ENCODE assay signal across 27 cellular contexts in genomic region chr2:54984476-54984875, GRCh38.
DNase-seq lines count a peak whose midpoint lies in the region; ATAC-seq, FAIRE-seq and TF ChIP-seq lines count a peak whose summit lies in the region.
"Had no signal": no experiment of that assay in that cellular context is flagged by ENCODE, and none has a peak within 500 bp of the region (broad histone marks: within the 10 kb centered on the region; RNA-seq: fewer than 3 reads in every experiment).

No MANE protein-coding gene starts in this region.

- POLR2A ChIA-PET in endothelial cell of umbilical vein (lab: Charles Lee), result no interaction called here

- no peak overlapping the region for H3K4me3 ChIP-seq in endothelial cell of umbilical vein (replicated peaks in 1 of 3; ENCODE audit: insufficient read depth in 1 of 3, low read depth in 1 of 3, low read length in 3 of 3)
- H3K4me3 ChIP-seq in subcutaneous abdominal adipose tissue (ENCODE audit: low read depth in 1 of 5, low read length in 5 of 5), result no peak overlapping the region
- H3K4me3 ChIP-seq in H7 (ENCODE audit: insufficient read depth, low read depth, low read length), result no peak overlapping the region
- H3K4me3 ChIP-seq: ascending aorta, BLaER1, esophagus muscularis mucosa, lung, tibial artery had no signal

- no peak overlapping the region for H3K9ac ChIP-seq in endothelial cell of umbilical vein (replicated peaks; ENCODE audit: extremely low read depth, insufficient read depth, low read length)
- no peak overlapping the region for H3K9ac ChIP-seq in subcutaneous abdominal adipose tissue (ENCODE audit: low read length in 5 of 5)
- H3K9ac ChIP-seq: BLaER1 had no signal

- H3K79me2 ChIP-seq in endothelial cell of umbilical vein (ENCODE audit: control insufficient read depth, insufficient read depth, low read length), result peaks cover 99% of the 10 kb centered on the region

- H4K20me1 ChIP-seq in endothelial cell of umbilical vein (replicated peaks; ENCODE audit: control insufficient read depth, extremely low read depth, insufficient read depth, low read length), result peaks cover 19% of the 10 kb centered on the region

- H3K27ac ChIP-seq in endothelial cell of umbilical vein (ENCODE audit: insufficient read depth, low read depth, low read length) (no peak overlapping the region), subcutaneous abdominal adipose tissue (ENCODE audit: low read depth, low read length) (peak overlapping the region; percentile 38)
- H3K27ac ChIP-seq: BLaER1, tibial artery had no signal

- TF ChIP-seq CTCF in endothelial cell of umbilical vein (IDR thresholded peaks at IDR 0.05; ENCODE audit: extremely low read depth in 1 of 2, insufficient read depth in 1 of 2, low read depth in 1 of 2, low read length in 2 of 2), result no peak

- peaks cover 3 to 15% of the 10 kb centered on the region in 2 experiments for H3K36me3 ChIP-seq in endothelial cell of umbilical vein (ENCODE audit: control insufficient read depth in 2 of 2, extremely low read depth in 1 of 2, insufficient read depth in 2 of 2, low read length in 2 of 2)
- peaks cover 13 to 42% (median 33%) of the 10 kb centered on the region in 5 donors for H3K36me3 ChIP-seq in subcutaneous abdominal adipose tissue (ENCODE audit: control insufficient read depth in 5 of 5, insufficient read depth in 5 of 5, low read length in 5 of 5)
- peaks cover 3% of the 10 kb centered on the region for H3K36me3 ChIP-seq in H7 (replicated peaks; ENCODE audit: control insufficient read depth, insufficient read depth, low read length)

- H3K4me2 ChIP-seq in endothelial cell of umbilical vein (ENCODE audit: insufficient read depth, low read length), result peak overlapping the region; percentile 35
- H3K4me2 ChIP-seq: BLaER1 had no signal

- no peaks in the 10 kb centered on the region for H3K27me3 ChIP-seq in endothelial cell of umbilical vein (ENCODE audit: control insufficient read depth in 2 of 2, insufficient read depth in 2 of 2, low read length in 2 of 2)
- H3K27me3 ChIP-seq in subcutaneous abdominal adipose tissue (ENCODE audit: control insufficient read depth in 5 of 5, insufficient read depth in 4 of 5, low read length in 5 of 5), result no peaks in the 10 kb centered on the region
- H3K27me3 ChIP-seq in H7 (ENCODE audit: control insufficient read depth, insufficient read depth, low read length), result no peaks in the 10 kb centered on the region
- H3K27me3 ChIP-seq: ascending aorta, BLaER1, esophagus muscularis mucosa, tibial artery had no signal

- CTCF ChIA-PET in endothelial cell of umbilical vein (lab: Charles Lee), result interaction anchor here (1.4 kb wide), 2 partner anchors 31 to 84 kb away, joined by 3 read pairs; no protein-coding TSS in a partner anchor

- no peaks in the 10 kb centered on the region for H3K9me1 ChIP-seq in endothelial cell of umbilical vein (replicated peaks; ENCODE audit: control insufficient read depth, extremely low read depth, insufficient read depth, low read length)

- peak; percentile 78 to 84 for ATAC-seq in activated CD4-positive, CD25-positive, alpha-beta regulatory T cell treated with anti-CD3 and anti-CD28 coated beads, Interleukin-2, amount 50 U/mL, for 24 hours
- ATAC-seq: activated naive CD4-positive, alpha-beta T cell treated with anti-CD3 and anti-CD28 coated beads, Interleukin-2, amount 50 U/mL, for 72 hours; Right ventricle myocardium inferior had no signal

- dilution Hi-C loops in endothelial cell of umbilical vein (cut with MboI; ENCODE audit: extremely low pct_ligation_motif_present, low sequenced_read_pairs), result no loop called here

- no TSS peak for BruUV-seq in endothelial cell of umbilical vein (replicated peaks; lab: Mats Ljungman, UMichigan)

- TF ChIP-seq POLR2A in endothelial cell of umbilical vein (IDR thresholded peaks at IDR 0.05; ENCODE audit: low read depth, low read length), result no peak

- peaks cover 22% of the 10 kb centered on the region for H3K4me1 ChIP-seq in endothelial cell of umbilical vein (ENCODE audit: control insufficient read depth, extremely low read depth, insufficient read depth, low read length)
- H3K4me1 ChIP-seq in subcutaneous abdominal adipose tissue (ENCODE audit: control insufficient read depth in 5 of 5, insufficient read depth in 5 of 5, low read length in 5 of 5), result peaks cover 2 to 78% (median 32%) of the 10 kb centered on the region in 5 donors
- H3K4me1 ChIP-seq: Caco-2 had no signal

- no peaks in the 10 kb centered on the region for H3K9me3 ChIP-seq in endothelial cell of umbilical vein (replicated peaks; ENCODE audit: control insufficient read depth, insufficient read depth, low read length)
- H3K9me3 ChIP-seq in subcutaneous abdominal adipose tissue (ENCODE audit: control insufficient read depth in 5 of 5, low read length in 5 of 5), result no peaks in the 10 kb centered on the region
- H3K9me3 ChIP-seq: ascending aorta, BLaER1, Caco-2, esophagus muscularis mucosa, tibial artery had no signal

- no peak for DNase-seq in activated CD4-positive, CD25-positive, alpha-beta regulatory T cell (lab: John Stamatoyannopoulos, UW)
- DNase-seq in RCC 7860 (ENCODE audit: low spot score) (peak; percentile 16), endothelial cell of umbilical vein (ENCODE audit: low read depth, low spot score) (no peak), H7 (no peak), NK-92 (lab: John Stamatoyannopoulos, UW; ENCODE audit: unreplicated experiment) (no peak), cardiac septum (ENCODE audit: low spot score) (no peak)
- DNase-seq: 8988T; activated CD4-positive, alpha-beta T cell treated with anti-CD3 and anti-CD28 coated beads for 4 hours; Caco-2; DND-41; effector CD4-positive, alpha-beta T cell; islet precursor cell; MM.1S; NCI-H1436 treated with DMSO at 0.1 percent for 48 hours; NCI-H2171; NCI-H524; stimulated activated CD4-positive, alpha-beta T cell treated with anti-CD3 and anti-CD28 coated beads, Interleukin-4, amount 100 ng/mL, for 1 hour; tibial artery had no signal

- intact Hi-C loops in endothelial cell of umbilical vein (cut with micrococcal nuclease) (no loop called here), cardiac septum (cut with DNase I) (no loop called here)

- H2AFZ ChIP-seq in endothelial cell of umbilical vein (ENCODE audit: low read depth, low read length), result no peak overlapping the region

- no peak for FAIRE-seq in RCC 7860 (lab: Jason Lieb, UNC)
- FAIRE-seq in endothelial cell of umbilical vein (lab: Jason Lieb, UNC), result no peak
- FAIRE-seq: TTC549 had no signal

TF ChIP-seq in endothelial cell of umbilical vein, 7 proteins besides CTCF, POLR2A, EP300 and RAD21:
- no peak for TF ChIP-seq GATA2 (IDR thresholded peaks at IDR 0.05; ENCODE audit: insufficient read depth, insufficient read length, low read depth, low read length)
- no peak for TF ChIP-seq EZH2 (IDR thresholded peaks at IDR 0.05; ENCODE audit: borderline replicate concordance, low read depth, low read length, severe bottlenecking)
- TF ChIP-seq MYC (IDR thresholded peaks at IDR 0.05; ENCODE audit: low read depth, low read length), result no peak
- no peak for TF ChIP-seq POLR2AphosphoS5 (IDR thresholded peaks at IDR 0.05; ENCODE audit: insufficient read depth, low read depth, low read length)
- TF ChIP-seq FOS (IDR thresholded peaks at IDR 0.05; ENCODE audit: borderline replicate concordance, insufficient read depth, low read length), result no peak
- no peak for TF ChIP-seq JUN (IDR thresholded peaks at IDR 0.05; ENCODE audit: borderline replicate concordance, insufficient read depth, insufficient read length, low read depth)
- TF ChIP-seq MAX (IDR thresholded peaks at IDR 0.05; ENCODE audit: insufficient read depth, insufficient read length), result no peak
